In genomic region chr10:60237977-60238376, GRCh38 we compare ENCODE assay signal across 8 cellular contexts.
DNase-seq lines count a peak whose midpoint lies in the region; ATAC-seq and TF ChIP-seq lines count a peak whose summit lies in the region.

No MANE protein-coding gene starts in this region.

- peak; percentile 5 for ATAC-seq in GM21447 (IDR thresholded peaks at IDR 0.05; ENCODE audit: unreplicated experiment)

- H3K4me3 ChIP-seq in MG63 (peak overlapping the region; percentile 40), foreskin fibroblast (ENCODE audit: low read depth in 1 of 2, low read length in 2 of 2) (no peak overlapping the region)

- H3K36me3 ChIP-seq in MG63 = no peaks in the 10 kb centered on the region

- H3K27me3 ChIP-seq in MG63 = no peaks in the 10 kb centered on the region

- no peak for TF ChIP-seq CTCF in foreskin fibroblast (IDR thresholded peaks at IDR 0.05; ENCODE audit: low read depth, low read length)

- H3K9me3 ChIP-seq in MG63 = no peaks in the 10 kb centered on the region

- DNase-seq in ELR (ENCODE audit: low read depth) (peak; percentile 55), MG63 (peak; percentile 4), foreskin fibroblast (peak; percentile 7 to 45), UCSD-AML1 (lab: John Stamatoyannopoulos, UW; ENCODE audit: unreplicated experiment) (no peak), NCI-H2227 (lab: John Stamatoyannopoulos, UW; ENCODE audit: unreplicated experiment) (no peak), SW480 (ENCODE audit: low spot score) (no peak), NCI-H82 treated with DMSO at 0.1 percent for 48 hours (lab: John Stamatoyannopoulos, UW; ENCODE audit: unreplicated experiment) (no peak)

Comparison
In these comparisons a context has a peak if more than half of its experiments do, and no peak if none do; other contexts are left out.
1. DNase-seq: peak in ELR (single experiment), MG63 (single experiment) and foreskin fibroblast (2 of 2); none in UCSD-AML1 (single experiment), NCI-H2227 (single experiment), SW480 (single experiment) and NCI-H82 treated with DMSO at 0.1 percent for 48 hours (single experiment).